Comparison of ENCODE assay signal across 8 cellular contexts in the genomic region with DNA sequence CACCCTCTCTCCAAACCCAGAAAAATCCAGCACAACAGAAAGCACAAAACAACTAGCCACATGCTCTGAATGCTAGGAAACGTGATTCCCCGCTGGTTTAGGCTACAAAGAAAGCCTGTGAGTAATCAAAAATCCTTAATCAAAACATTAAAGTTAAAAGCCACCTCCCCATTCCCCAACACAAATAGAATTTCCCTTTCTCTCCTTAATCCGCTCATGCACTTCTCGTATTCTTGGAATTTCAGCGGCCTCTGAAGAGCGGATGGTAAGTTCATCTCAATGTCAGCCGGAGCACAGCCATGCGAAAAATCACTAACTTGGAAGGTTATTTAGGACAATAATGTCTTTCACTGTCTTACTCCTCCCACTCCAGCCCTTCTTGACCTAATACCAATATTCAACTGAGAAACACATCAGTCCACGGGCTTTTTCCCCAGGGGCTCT.
A peak's percentile ranks its signal among the peaks of the same experiment; 100 is the strongest.
DNase-seq lines count a peak whose midpoint lies in the region; TF ChIP-seq lines count a peak whose summit lies in the region.

No MANE protein-coding gene starts in this region.

- H3K9me3 ChIP-seq in AG04450 (ENCODE audit: control insufficient read depth, insufficient read depth, low read length) (peaks cover 2% of the 10 kb centered on the region; the same call in 1 of the 2 replicates), uterus (peaks cover 0 to 8% of the 10 kb centered on the region in 2 donors)

- TF ChIP-seq CTCF in AG04450 (IDR thresholded peaks at IDR 0.05; ENCODE audit: low read depth, low read length): no peak
- TF ChIP-seq CTCF in dorsolateral prefrontal cortex (IDR thresholded peaks at IDR 0.05 in 54 of 56, conservative IDR thresholded peaks at IDR 0.05 in 2 of 56; ENCODE audit: low read depth in 1 of 56, partially characterized antibody in 56 of 56): peak in 4 of 56 donors; percentile 4 to 19 (median 7)
- TF ChIP-seq CTCF in uterus (IDR thresholded peaks at IDR 0.05): no peak

- no peak for DNase-seq in AG04450 (ENCODE audit: low read depth, low spot score)
- peak; percentile 57 for DNase-seq in LHCN-M2 (ENCODE audit: low read depth)
- DNase-seq in dorsolateral prefrontal cortex: peak in 1 of 10 donors; percentile 22
- DNase-seq in medulla oblongata (ENCODE audit: extremely low spot score): peak; percentile 80
- no peak for DNase-seq in uterus
- DNase-seq in ecto neural progenitor cell (ENCODE audit: low spot score): no peak
- no peak for DNase-seq in NCI-H2196 treated with DMSO at 0.1 percent for 48 hours (lab: John Stamatoyannopoulos, UW; ENCODE audit: unreplicated experiment)
- DNase-seq in NCI-H2029 (lab: John Stamatoyannopoulos, UW): no peak

- peak overlapping the region; percentile 66 for H3K27ac ChIP-seq in AG04450 (ENCODE audit: low read depth, low read length)
- H3K27ac ChIP-seq in dorsolateral prefrontal cortex: peak overlapping the region; percentile 90 to 100 (median 98)
- peak overlapping the region; percentile 95 to 96 for H3K27ac ChIP-seq in uterus

- peak overlapping the region; percentile 82 for H3K4me3 ChIP-seq in AG04450 (ENCODE audit: low read depth, low read length)
- H3K4me3 ChIP-seq in dorsolateral prefrontal cortex: peak overlapping the region; percentile 65 to 98 (median 86)
- H3K4me3 ChIP-seq in uterus: peak overlapping the region; percentile 68 to 72

- H3K27me3 ChIP-seq in AG04450 (ENCODE audit: control insufficient read depth, insufficient read depth, low read length) (no peaks in the 10 kb centered on the region), dorsolateral prefrontal cortex (no peaks in the 10 kb centered on the region), uterus (no peaks in the 10 kb centered on the region)

- H3K4me1 ChIP-seq in uterus: peaks cover 0 to 6% of the 10 kb centered on the region in 2 donors

- intact Hi-C loops in dorsolateral prefrontal cortex (cut with DNase I): loop anchor here (1.0 to 5.0 kb wide), 3 partner anchors 70 to 95 kb away; no protein-coding TSS in a partner anchor
- intact Hi-C loops in uterus (cut with DNase I; ENCODE audit: low total_unique reads): no loop called here

- H3K36me3 ChIP-seq in uterus: no peaks in the 10 kb centered on the region

- CTCF ChIA-PET in AG04450 (lab: Charles Lee): interaction anchor here (0.9 kb wide), 1 partner anchor 98 kb away, joined by 3 read pairs; no protein-coding TSS in a partner anchor

- TF ChIP-seq POLR2A in uterus (IDR thresholded peaks at IDR 0.05): no peak

- POLR2A ChIA-PET in AG04450 (lab: Yijun Ruan, JAX): interaction anchor here (0.8 to 1.6 kb wide), 4 partner anchors 90 to 132 kb away, joined by 3 to 12 read pairs (median 6); a partner anchor contains a TSS

Comparison
In these comparisons a context has a peak if more than half of its experiments do, and no peak if none do; other contexts are left out.
1. DNase-seq: peak in LHCN-M2 (single experiment) and medulla oblongata (single experiment); none in AG04450 (single experiment), uterus (0 of 2), ecto neural progenitor cell (single experiment), NCI-H2196 treated with DMSO at 0.1 percent for 48 hours (single experiment) and NCI-H2029 (single experiment).
2. Peak in every context shown above with its lines, with median percentiles within 50 percentile points of each other: H3K27ac ChIP-seq and H3K4me3 ChIP-seq.